ENCODE assay signal across 24 cellular contexts in genomic region chr6:19287928-19288327, GRCh38.
"Had no signal": no experiment of that assay in that cellular context is flagged by ENCODE, and none has a peak within 500 bp of the region (broad histone marks: within the 10 kb centered on the region; RNA-seq: fewer than 3 reads in every experiment).

No MANE protein-coding gene starts in this region.

- DNase-seq: colonic mucosa; cortex of kidney; dermis blood vessel endothelial cell; dorsolateral prefrontal cortex; effector CD4-positive, alpha-beta T cell; effector CD8-positive, alpha-beta T cell; effector memory CD4-positive, alpha-beta T cell; effector memory CD8-positive, alpha-beta T cell; endodermal cell; erythroblast; esophagus squamous epithelium; foreskin fibroblast; foreskin keratinocyte; foreskin melanocyte; gastrocnemius medialis; glutamatergic neuron; head of caudate nucleus; heart left ventricle; heart right ventricle had no signal

- ATAC-seq: effector memory CD8-positive, alpha-beta T cell; esophagus mucosa; foreskin keratinocyte; gastroesophageal sphincter; heart left ventricle; heart right ventricle had no signal

- H3K4me3 ChIP-seq: colonic mucosa, coronary artery, dorsolateral prefrontal cortex, esophagus muscularis mucosa, esophagus squamous epithelium, gastrocnemius medialis, gastroesophageal sphincter, heart left ventricle, heart right ventricle, hepatocyte had no signal
